Comparison of ENCODE assay signal across 10 cellular contexts in the genomic region with DNA sequence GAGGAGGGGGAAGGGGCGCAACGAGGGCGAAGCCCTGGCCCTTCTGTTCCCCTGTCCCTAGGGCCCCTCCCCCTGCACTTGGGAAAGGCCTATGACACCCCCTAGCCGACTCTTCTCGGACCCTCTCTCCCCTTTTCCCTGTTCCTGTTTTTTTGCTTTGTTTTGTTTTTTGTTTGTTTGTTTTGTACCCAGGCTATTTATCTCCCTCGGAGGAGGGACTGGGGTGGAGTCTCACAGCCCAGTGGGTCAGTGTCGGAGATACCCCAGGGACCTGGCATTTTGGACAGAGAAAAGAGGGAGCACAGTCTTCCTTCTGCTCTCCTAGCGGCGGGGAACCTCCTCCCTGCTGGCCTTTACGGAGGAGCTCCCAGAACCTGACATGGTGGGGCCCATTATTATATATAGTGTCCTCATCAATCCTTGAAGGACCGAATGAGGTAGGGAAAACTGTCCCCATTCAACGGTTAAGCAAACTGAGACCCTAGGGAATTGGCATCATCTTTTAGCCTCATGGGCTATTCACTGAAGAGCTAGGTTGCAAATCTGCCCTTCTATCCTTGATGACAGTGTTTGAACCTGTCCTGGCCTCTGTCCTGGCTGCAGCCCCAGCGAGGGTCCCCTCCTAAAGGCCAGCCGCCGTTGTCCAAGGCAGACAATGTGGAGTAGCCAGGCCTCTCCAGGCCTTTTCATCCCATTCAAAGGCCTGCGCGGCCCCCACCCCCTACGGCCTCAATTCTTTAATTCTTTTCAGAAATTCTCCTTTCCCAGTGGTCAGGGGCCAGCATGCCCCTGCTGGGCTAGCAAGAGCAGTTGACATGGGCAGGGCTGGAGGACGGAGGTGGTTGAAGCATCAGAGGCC. TPM values are rescaled to one million over a fixed set of nuclear protein-coding genes. Genes with fewer than 3 reads are reported as not detected.
DNase-seq lines count a peak whose midpoint lies in the region; ATAC-seq and TF ChIP-seq lines count a peak whose summit lies in the region.
"Had no signal": no experiment of that assay in that cellular context is flagged by ENCODE, and none has a peak within 500 bp of the region (broad histone marks: within the 10 kb centered on the region; RNA-seq: fewer than 3 reads in every experiment).

No MANE protein-coding gene starts in this region.

- H3K27me3 ChIP-seq in heart left ventricle (peaks cover 0 to 17% (median 0%) of the 10 kb centered on the region in 9 donors), right atrium auricular region (no peaks in the 10 kb centered on the region), mammary epithelial cell (ENCODE audit: insufficient read depth, low read length) (peaks cover 12% of the 10 kb centered on the region)

- no peak for TF ChIP-seq CTCF in heart left ventricle (IDR thresholded peaks at IDR 0.05)
- no peak for TF ChIP-seq CTCF in right atrium auricular region (IDR thresholded peaks at IDR 0.05)
- TF ChIP-seq CTCF in mammary epithelial cell (conservative IDR thresholded peaks at IDR 0.05 in 1 of 2, IDR thresholded peaks at IDR 0.05 in 1 of 2; ENCODE audit: extremely low read depth in 1 of 2, insufficient read depth in 1 of 2, low read depth in 1 of 2, low read length in 2 of 2): no peak
- no peak for TF ChIP-seq CTCF in mesothelial cell of epicardium (IDR thresholded peaks at IDR 0.05; ENCODE audit: unreplicated experiment)

- CTCF ChIA-PET in mammary epithelial cell (lab: Charles Lee; ENCODE audit: low non-redundant PET): no interaction called here

- no peak overlapping the region for H3K27ac Mint-ChIP-seq in mesothelial cell of epicardium

- H3K36me3 Mint-ChIP-seq in mesothelial cell of epicardium: no peaks in the 10 kb centered on the region

- no peaks in the 10 kb centered on the region for H3K9me3 Mint-ChIP-seq in mesothelial cell of epicardium

- H3K9me3 ChIP-seq in heart left ventricle (no peaks in the 10 kb centered on the region), right atrium auricular region (no peaks in the 10 kb centered on the region), mammary epithelial cell (replicated peaks; ENCODE audit: insufficient read depth, low read length) (no peaks in the 10 kb centered on the region)

- H3K4me1 ChIP-seq in heart left ventricle (peaks cover 0 to 29% (median 19%) of the 10 kb centered on the region in 12 donors), right atrium auricular region (peaks cover 0 to 26% of the 10 kb centered on the region in 2 donors), mammary epithelial cell (ENCODE audit: insufficient read depth, low read length) (peaks cover 3% of the 10 kb centered on the region), urinary bladder (ENCODE audit: insufficient read depth) (no peaks in the 10 kb centered on the region)

- H3K4me3 ChIP-seq in heart left ventricle (peak overlapping the region; percentile 16 to 65 (median 56)), right atrium auricular region (peak overlapping the region in 1 of 2 donors; percentile 57), mammary epithelial cell (replicated peaks in 1 of 3; ENCODE audit: insufficient read depth in 1 of 3, low read depth in 2 of 3, low read length in 3 of 3) (peak overlapping the region in 1 of 3 experiments; percentile 38), urinary bladder (ENCODE audit: low read depth, low read length) (peak overlapping the region; percentile 61)

- H2AFZ ChIP-seq in mammary epithelial cell (ENCODE audit: low read depth, low read length): peak overlapping the region; percentile 70

- H3K9ac ChIP-seq in mammary epithelial cell (ENCODE audit: insufficient read depth, low read length): no peak overlapping the region

- DNase-seq in heart left ventricle: no peak
- no peak for DNase-seq in right atrium auricular region (ENCODE audit: low spot score)
- no peak for DNase-seq in mammary epithelial cell
- no peak for DNase-seq in mesothelial cell of epicardium (ENCODE audit: low spot score in 2 of 2, unreplicated experiment in 2 of 2)
- no peak for DNase-seq in islet precursor cell
- no peak for DNase-seq in GDM1 (lab: John Stamatoyannopoulos, UW)
- DNase-seq: activated CD4-positive, alpha-beta T cell treated with anti-CD3 and anti-CD28 coated beads for 1 hour; DMS79 had no signal

- 57 to 66% (median 59%) methylated on average over 19 of the region's 19 CpGs for WGBS in heart left ventricle, 4 donors
- WGBS in mammary epithelial cell (ENCODE audit: low coverage, missing lambda C conversion rate): 72% methylated on average over 17 of the region's 19 CpGs
- 48% methylated on average over 19 of the region's 19 CpGs for WGBS in urinary bladder

- no peaks in the 10 kb centered on the region for H3K36me3 ChIP-seq in heart left ventricle
- no peaks in the 10 kb centered on the region for H3K36me3 ChIP-seq in right atrium auricular region
- H3K36me3 ChIP-seq in mammary epithelial cell (ENCODE audit: insufficient read depth, low read length): no peaks in the 10 kb centered on the region
- H3K36me3 ChIP-seq in urinary bladder (ENCODE audit: insufficient read depth): no peaks in the 10 kb centered on the region

- peak overlapping the region; percentile 86 for H3K4me3 Mint-ChIP-seq in mesothelial cell of epicardium

- no peak for ATAC-seq in heart left ventricle
- ATAC-seq in GM18511 (IDR thresholded peaks at IDR 0.05; ENCODE audit: unreplicated experiment): no peak

- intact Hi-C loops in heart left ventricle (cut with DNase I) (loop anchor here in 1 of 10 donors (5.0 kb wide), 1 partner anchor 36 kb away; no protein-coding TSS in a partner anchor), mammary epithelial cell (cut with micrococcal nuclease) (loop anchor here (2.0 kb wide), 1 partner anchor 38 kb away; no protein-coding TSS in a partner anchor)

- H3K27ac ChIP-seq in heart left ventricle: no peak overlapping the region
- H3K27ac ChIP-seq in right atrium auricular region: peak overlapping the region in 1 of 2 donors; percentile 35
- H3K27ac ChIP-seq in mammary epithelial cell (ENCODE audit: insufficient read depth, low read depth, low read length): no peak overlapping the region
- no peak overlapping the region for H3K27ac ChIP-seq in urinary bladder (ENCODE audit: low read depth)

- no peaks in the 10 kb centered on the region for H3K27me3 Mint-ChIP-seq in mesothelial cell of epicardium (ENCODE audit: low read depth)

- H3K79me2 ChIP-seq in mammary epithelial cell (ENCODE audit: insufficient read depth, low read length): no peaks in the 10 kb centered on the region

- no peak for TF ChIP-seq POLR2A in heart left ventricle (IDR thresholded peaks at IDR 0.05)

- dilution Hi-C loops in mammary epithelial cell (cut with HindIII; ENCODE audit: low sequenced_read_pairs): loop anchor here (5.0 kb wide), 1 partner anchor 94 kb away; no protein-coding TSS in a partner anchor

- BruUV-seq in mammary epithelial cell (replicated peaks; lab: Mats Ljungman, UMichigan): no TSS peak

- in situ Hi-C loops in mammary epithelial cell (cut with MboI; ENCODE audit: low sequenced_read_pairs in 2 of 2): no loop called here

- peak overlapping the region; percentile 90 for H3K4me2 ChIP-seq in mammary epithelial cell (ENCODE audit: insufficient read depth, low read depth, low read length)

- peaks cover 23% of the 10 kb centered on the region for H3K4me1 Mint-ChIP-seq in mesothelial cell of epicardium

- H4K20me1 ChIP-seq in mammary epithelial cell (ENCODE audit: insufficient read depth, low read length): no peaks in the 10 kb centered on the region

RNA-seq across cellular contexts. Expression of a gene that starts 0.9 kb away (rescaled TPM):
- 1 to 10 TPM in 2 of 9 donors, under 1 TPM in 6, not detected in 1; 0.16 to 1.5 (median 0.32) TPM for total RNA-seq in heart left ventricle
- polyA plus RNA-seq in heart left ventricle: under 1 TPM in 1 of 2 donors, not detected in 1; 0.43 TPM
- total RNA-seq in right atrium auricular region: under 1 TPM; 0.33 to 0.51 TPM
- total RNA-seq in mammary epithelial cell: under 1 TPM in 1 of 2 donors, not detected in 1; 0.67 TPM
- not detected for polyA plus RNA-seq in mammary epithelial cell
- polyA minus RNA-seq in mammary epithelial cell: not detected
- 15.7 to 18.1 TPM (median 17.6 TPM) in 3 replicates for total RNA-seq in mesothelial cell of epicardium
- total RNA-seq in urinary bladder: 9.4 TPM
- polyA plus RNA-seq in urinary bladder: 7.0 TPM
